20 cellular contexts compared by ENCODE assay signal in genomic region chr5:100856462-100856861, GRCh38. TPM values are rescaled to one million over a fixed set of nuclear protein-coding genes. Genes with fewer than 3 reads are reported as not detected.
DNase-seq lines count a peak whose midpoint lies in the region; ATAC-seq and TF ChIP-seq lines count a peak whose summit lies in the region.
"Had no signal": no experiment of that assay in that cellular context is flagged by ENCODE, and none has a peak within 500 bp of the region (broad histone marks: within the 10 kb centered on the region; RNA-seq: fewer than 3 reads in every experiment).

No MANE protein-coding gene starts in this region.

- in situ Hi-C loops in HAP-1 (cut with MboI; ENCODE audit: low sequenced_read_pairs): no loop called here

- H3K27ac ChIP-seq in spleen: peak overlapping the region; percentile 37 to 82 (median 72)
- H3K27ac ChIP-seq: ovary, testis had no signal

- intact Hi-C loops in activated CD8-positive, alpha-beta T cell treated with anti-CD3 and anti-CD28 coated beads for 36 hours (cut with micrococcal nuclease): no loop called here
- intact Hi-C loops in spleen (cut with DNase I; ENCODE audit: low total_unique reads): no loop called here

- H3K9me3 ChIP-seq in HAP-1 (no peaks in the 10 kb centered on the region), spleen (no peaks in the 10 kb centered on the region)
- H3K9me3 ChIP-seq: ovary, testis had no signal

- no peak for TF ChIP-seq CTCF in activated CD8-positive, alpha-beta T cell treated with anti-CD3 and anti-CD28 coated beads for 36 hours (IDR thresholded peaks at IDR 0.05)
- no peak for TF ChIP-seq CTCF in spleen (IDR thresholded peaks at IDR 0.05 in 8 of 11, conservative IDR thresholded peaks at IDR 0.05 in 3 of 11)

- no peaks in the 10 kb centered on the region for H3K9me3 Mint-ChIP-seq in activated T-cell treated with anti-CD3 and anti-CD28 coated beads, Interleukin-2, amount 50 U/mL, for 24 hours
- no peaks in the 10 kb centered on the region for H3K9me3 Mint-ChIP-seq in activated T-cell treated with anti-CD3 and anti-CD28 coated beads, Interleukin-2, amount 50 U/mL, for 4 hours
- peaks cover 1% of the 10 kb centered on the region for H3K9me3 Mint-ChIP-seq in activated CD8-positive, alpha-beta T cell treated with anti-CD3 and anti-CD28 coated beads for 36 hours
- H3K9me3 Mint-ChIP-seq: activated naive CD4-positive, alpha-beta T cell treated with anti-CD3 and anti-CD28 coated beads, Interleukin-2, amount 50 U/mL, for 72 hours; endodermal cell; naive thymus-derived CD4-positive, alpha-beta T cell had no signal

- H3K36me3 ChIP-seq in HAP-1 (replicated peaks) (no peaks in the 10 kb centered on the region), spleen (peaks cover 0 to 15% (median 0%) of the 10 kb centered on the region in 6 donors)
- H3K36me3 ChIP-seq: ovary had no signal

- no peaks in the 10 kb centered on the region for H3K27me3 Mint-ChIP-seq in activated T-cell treated with anti-CD3 and anti-CD28 coated beads, Interleukin-2, amount 50 U/mL, for 24 hours
- no peaks in the 10 kb centered on the region for H3K27me3 Mint-ChIP-seq in activated T-cell treated with anti-CD3 and anti-CD28 coated beads, Interleukin-2, amount 50 U/mL, for 4 hours (ENCODE audit: low read depth)
- no peaks in the 10 kb centered on the region for H3K27me3 Mint-ChIP-seq in activated CD8-positive, alpha-beta T cell treated with anti-CD3 and anti-CD28 coated beads for 36 hours
- H3K27me3 Mint-ChIP-seq: naive thymus-derived CD4-positive, alpha-beta T cell had no signal

- 72 to 88% (median 76%) methylated on average over 2 of the region's 2 CpGs for WGBS in spleen, 5 donors

- H3K4me1 ChIP-seq in HAP-1: peaks cover 4% of the 10 kb centered on the region
- H3K4me1 ChIP-seq in spleen: peaks cover 31 to 78% (median 66%) of the 10 kb centered on the region in 6 donors
- H3K4me1 ChIP-seq: testis had no signal

- CTCF ChIA-PET in activated CD8-positive, alpha-beta T cell treated with anti-CD3 and anti-CD28 coated beads for 36 hours (lab: Charles Lee): interaction anchor here (2.4 kb wide), 1 partner anchor 44 kb away, joined by 11 read pairs; no protein-coding TSS in a partner anchor

- no peak for TF ChIP-seq POLR2A in spleen (IDR thresholded peaks at IDR 0.05)

- no peak for ATAC-seq in activated T-cell treated with anti-CD3 and anti-CD28 coated beads, Interleukin-2, amount 50 U/mL, for 4 hours
- no peak for ATAC-seq in activated CD8-positive, alpha-beta T cell treated with anti-CD3 and anti-CD28 coated beads for 36 hours
- ATAC-seq in GM21576 (IDR thresholded peaks at IDR 0.05; ENCODE audit: unreplicated experiment) (no peak), GM21717 (IDR thresholded peaks at IDR 0.05; ENCODE audit: unreplicated experiment) (no peak)
- ATAC-seq: activated naive CD4-positive, alpha-beta T cell treated with anti-CD3 and anti-CD28 coated beads, Interleukin-2, amount 50 U/mL, for 72 hours; naive thymus-derived CD4-positive, alpha-beta T cell; right cardiac atrium had no signal

- H3K36me3 Mint-ChIP-seq in activated T-cell treated with anti-CD3 and anti-CD28 coated beads, Interleukin-2, amount 50 U/mL, for 24 hours (ENCODE audit: low read depth): peaks cover 59% of the 10 kb centered on the region
- peaks cover 34% of the 10 kb centered on the region for H3K36me3 Mint-ChIP-seq in activated T-cell treated with anti-CD3 and anti-CD28 coated beads, Interleukin-2, amount 50 U/mL, for 4 hours (ENCODE audit: insufficient read depth)
- peaks cover 53% of the 10 kb centered on the region for H3K36me3 Mint-ChIP-seq in activated CD8-positive, alpha-beta T cell treated with anti-CD3 and anti-CD28 coated beads for 36 hours (ENCODE audit: low read depth)

- H3K4me3 Mint-ChIP-seq in activated T-cell treated with anti-CD3 and anti-CD28 coated beads, Interleukin-2, amount 50 U/mL, for 24 hours: no peak overlapping the region
- H3K4me3 Mint-ChIP-seq in activated T-cell treated with anti-CD3 and anti-CD28 coated beads, Interleukin-2, amount 50 U/mL, for 4 hours: no peak overlapping the region
- no peak overlapping the region for H3K4me3 Mint-ChIP-seq in activated CD8-positive, alpha-beta T cell treated with anti-CD3 and anti-CD28 coated beads for 36 hours
- H3K4me3 Mint-ChIP-seq: endodermal cell; naive thymus-derived CD4-positive, alpha-beta T cell had no signal

- DNase-seq in activated T-cell treated with anti-CD3 and anti-CD28 coated beads, Interleukin-2, amount 50 U/mL, for 24 hours: no peak
- no peak for DNase-seq in activated T-cell treated with anti-CD3 and anti-CD28 coated beads, Interleukin-2, amount 50 U/mL, for 4 hours
- DNase-seq in HAP-1 (ENCODE audit: low spot score in 2 of 2): peak; percentile 24 to 88
- DNase-seq in activated CD8-positive, alpha-beta T cell treated with anti-CD3 and anti-CD28 coated beads for 36 hours: no peak
- DNase-seq in spleen: no peak
- no peak for DNase-seq in dermis blood vessel endothelial cell
- DNase-seq: ACHN; activated CD4-positive, alpha-beta T cell treated with anti-CD3 and anti-CD28 coated beads, Interleukin-2, amount 50 U/mL, for 1 hour; C1 segment of cervical spinal cord; endodermal cell; GDM1; mesenchymal stem cell; naive thymus-derived CD4-positive, alpha-beta T cell; NCI-H187; ovary; right cardiac atrium; testis had no signal

- H3K4me3 ChIP-seq in HAP-1 (no peak overlapping the region), spleen (peak overlapping the region in 2 of 8 donors; percentile 17 to 38)
- H3K4me3 ChIP-seq: ovary, testis had no signal

- peaks cover 78% of the 10 kb centered on the region for H3K4me1 Mint-ChIP-seq in activated T-cell treated with anti-CD3 and anti-CD28 coated beads, Interleukin-2, amount 50 U/mL, for 24 hours (ENCODE audit: low read depth)
- peaks cover 59% of the 10 kb centered on the region for H3K4me1 Mint-ChIP-seq in activated T-cell treated with anti-CD3 and anti-CD28 coated beads, Interleukin-2, amount 50 U/mL, for 4 hours (ENCODE audit: low read depth)
- peaks cover 62% of the 10 kb centered on the region for H3K4me1 Mint-ChIP-seq in activated CD8-positive, alpha-beta T cell treated with anti-CD3 and anti-CD28 coated beads for 36 hours (ENCODE audit: low read depth)
- H3K4me1 Mint-ChIP-seq: endodermal cell had no signal

- H3K27me3 ChIP-seq in HAP-1 (ENCODE audit: low read depth): no peaks in the 10 kb centered on the region
- no peaks in the 10 kb centered on the region for H3K27me3 ChIP-seq in spleen (replicated peaks in 1 of 7)
- H3K27me3 ChIP-seq: ovary, testis had no signal

- H3K27ac Mint-ChIP-seq in activated T-cell treated with anti-CD3 and anti-CD28 coated beads, Interleukin-2, amount 50 U/mL, for 24 hours: peak overlapping the region; percentile 31
- H3K27ac Mint-ChIP-seq in activated CD8-positive, alpha-beta T cell treated with anti-CD3 and anti-CD28 coated beads for 36 hours: peak overlapping the region; percentile 25
- H3K27ac Mint-ChIP-seq: activated naive CD4-positive, alpha-beta T cell treated with anti-CD3 and anti-CD28 coated beads, Interleukin-2, amount 50 U/mL, for 72 hours; endodermal cell had no signal

- POLR2A ChIA-PET in activated CD8-positive, alpha-beta T cell treated with anti-CD3 and anti-CD28 coated beads for 36 hours (lab: Charles Lee): interaction anchor here (10.6 kb wide), 1 partner anchor 46 kb away, joined by 124 read pairs; the partner anchor contains the start of gene ST8SIA4

RNA-seq across cellular contexts. Expression of gene ST8SIA4, which starts 46.6 kb away (rescaled TPM):
- 10 to 100 TPM; 27.2 to 38.4 (median 36.9) TPM for total RNA-seq in activated T-cell treated with anti-CD3 and anti-CD28 coated beads, Interleukin-2, amount 50 U/mL, for 4 hours
- total RNA-seq in activated CD8-positive, alpha-beta T cell treated with anti-CD3 and anti-CD28 coated beads for 36 hours: 10 to 100 TPM; 31.6 to 34.1 TPM
- total RNA-seq in spleen (10 to 100 TPM; 37.0 to 56.1 (median 48.2) TPM), dermis blood vessel endothelial cell (3.1 and 4.3 TPM in 2 replicates)
- polyA plus RNA-seq in spleen: 1 to 10 TPM; 6.5 to 8.3 (median 6.9) TPM

Comparison
In these comparisons a context has a peak if more than half of its experiments do, and no peak if none do; other contexts are left out.
1. DNase-seq: peak in HAP-1 (2 of 2); none in activated T-cell treated with anti-CD3 and anti-CD28 coated beads, Interleukin-2, amount 50 U/mL, for 24 hours (single experiment), activated T-cell treated with anti-CD3 and anti-CD28 coated beads, Interleukin-2, amount 50 U/mL, for 4 hours (single experiment), activated CD8-positive, alpha-beta T cell treated with anti-CD3 and anti-CD28 coated beads for 36 hours (single experiment), spleen (single experiment) and dermis blood vessel endothelial cell (single experiment).